In genomic region chrY:13738618-13739017, GRCh38 we compare ENCODE assay signal across 9 cellular contexts.
DNase-seq lines count a peak whose midpoint lies in the region; FAIRE-seq and TF ChIP-seq lines count a peak whose summit lies in the region.
"Had no signal": no experiment of that assay in that cellular context is flagged by ENCODE, and none has a peak within 500 bp of the region (broad histone marks: within the 10 kb centered on the region; RNA-seq: fewer than 3 reads in every experiment).

No MANE protein-coding gene starts in this region.

- DNase-seq in Ammon's horn (ENCODE audit: low spot score) (peak; percentile 51), GM18507 (ENCODE audit: extremely low spot score, insufficient read length, low read depth) (peak; percentile 1), inferior parietal cortex (ENCODE audit: extremely low spot score) (peak; percentile 60), NCI-H510A treated with DMSO at 0.1 percent for 48 hours (lab: John Stamatoyannopoulos, UW) (no peak), GM13977 (ENCODE audit: low spot score) (no peak), NCI-H1417 (lab: John Stamatoyannopoulos, UW) (no peak), OCI-M2 (lab: John Stamatoyannopoulos, UW; ENCODE audit: unreplicated experiment) (no peak)
- DNase-seq in activated CD4-positive, alpha-beta T cell treated with anti-CD3 and anti-CD28 coated beads, Interleukin-2, amount 50 U/mL, for 4 hours: peak; percentile 12 to 18
- DNase-seq: upper lobe of left lung had no signal

- FAIRE-seq in GM18507 (lab: Jason Lieb, UNC): peak; percentile 63

- no peak for TF ChIP-seq CTCF in GM13977 (IDR thresholded peaks at IDR 0.05; ENCODE audit: extremely low read depth, insufficient read depth, missing control alignments)

- in situ Hi-C loops in GM13977 (cut with MboI; ENCODE audit: low pct_unique_long_range_greater_than_20kb, low sequenced_read_pairs, unreplicated experiment): no loop called here

Comparison
In these comparisons a context has a peak if more than half of its experiments do, and no peak if none do; other contexts are left out.
1. DNase-seq: peak in Ammon's horn (single experiment), GM18507 (single experiment), activated CD4-positive, alpha-beta T cell treated with anti-CD3 and anti-CD28 coated beads, Interleukin-2, amount 50 U/mL, for 4 hours (2 of 2) and inferior parietal cortex (single experiment); none in NCI-H510A treated with DMSO at 0.1 percent for 48 hours (single experiment), GM13977 (single experiment), NCI-H1417 (0 of 3) and OCI-M2 (single experiment).